Comparison of ENCODE assay signal across 8 cellular contexts in the genomic region with DNA sequence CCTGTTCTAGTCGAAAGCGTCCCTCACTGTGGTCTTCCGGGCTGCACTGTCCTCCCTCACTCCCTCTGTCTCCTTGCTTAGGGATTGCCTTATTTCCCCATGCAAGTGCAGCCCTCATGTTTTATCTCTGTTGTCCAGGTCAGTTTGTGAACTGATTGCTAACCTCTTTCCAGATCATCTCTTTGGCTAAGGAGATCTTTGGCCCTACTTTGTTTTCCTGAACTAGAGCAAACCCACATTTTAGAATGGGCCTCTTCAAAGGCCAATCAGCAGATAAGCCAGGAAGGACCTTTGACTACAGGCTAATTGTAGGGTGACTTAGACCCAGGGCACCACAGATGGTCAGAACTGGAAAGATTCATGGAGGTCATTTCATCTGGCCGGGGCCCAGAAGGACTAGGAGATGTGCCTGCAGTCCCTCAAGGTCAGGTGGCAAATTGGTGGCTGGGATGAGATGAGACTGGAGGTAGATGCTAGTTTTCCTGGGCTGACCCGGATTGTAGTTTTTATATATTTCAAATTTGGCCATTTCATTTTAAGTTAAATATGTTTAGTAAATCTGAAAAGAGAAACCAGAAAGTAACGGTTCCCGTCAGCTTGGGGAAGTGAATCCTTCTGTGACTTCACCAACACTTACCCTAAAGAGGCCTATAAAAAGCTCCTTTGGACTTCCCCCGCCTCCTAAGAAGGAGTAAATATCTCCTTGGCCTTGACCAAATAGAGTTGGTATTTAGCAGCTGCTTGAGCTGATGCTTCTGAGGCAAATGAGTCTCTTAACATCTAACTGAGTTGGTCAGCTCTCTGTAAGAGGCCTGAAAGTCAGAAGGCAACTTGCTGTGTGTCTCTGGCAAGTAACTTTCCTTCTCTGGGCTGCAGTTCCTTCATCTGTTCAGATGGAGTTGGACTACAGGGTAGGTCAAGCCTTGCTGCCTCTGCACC. TPM values are rescaled to one million over a fixed set of nuclear protein-coding genes. Genes with fewer than 3 reads are reported as not detected.
A peak's percentile ranks its signal among the peaks of the same experiment; 100 is the strongest.
DNase-seq lines count a peak whose midpoint lies in the region; ATAC-seq, FAIRE-seq and TF ChIP-seq lines count a peak whose summit lies in the region.

No MANE protein-coding gene starts in this region.

- H3K27ac ChIP-seq in BLaER1 treated with 17β-estradiol and CSF1 and Interleukin-3, amounts not matched to agents 10 nM and 100 nM: peak overlapping the region; percentile 51 to 98 (median 89)
- H3K27ac ChIP-seq in skin epidermis: peak overlapping the region in 20 of 21 experiments; percentile 31 to 82 (median 72)
- no peak overlapping the region for H3K27ac ChIP-seq in smooth muscle cell (ENCODE audit: low read depth)

- WGBS in smooth muscle cell (ENCODE audit: low lambda C conversion rate): 92% methylated on average over 8 of the region's 8 CpGs

- H3K4me3 ChIP-seq in BLaER1 treated with 17β-estradiol and CSF1 and Interleukin-3, amounts not matched to agents 10 nM and 100 nM: peak overlapping the region in 5 of 10 experiments; percentile 15 to 52 (median 39); a peak in 5 of 20 replicates
- H3K4me3 ChIP-seq in skin epidermis: no peak overlapping the region
- no peak overlapping the region for H3K4me3 ChIP-seq in smooth muscle cell

- H3K27ac Mint-ChIP-seq in activated naive CD4-positive, alpha-beta T cell treated with anti-CD3 and anti-CD28 coated beads, Interleukin-2, amount 50 U/mL, for 72 hours: peak overlapping the region; percentile 69 to 95

- peaks cover 0 to 6% (median 0%) of the 10 kb centered on the region in 11 experiments; a peak in 2 of 22 replicates for H3K36me3 ChIP-seq in BLaER1 treated with 17β-estradiol and CSF1 and Interleukin-3, amounts not matched to agents 10 nM and 100 nM
- H3K36me3 ChIP-seq in smooth muscle cell (ENCODE audit: low read depth): no peaks in the 10 kb centered on the region

- ATAC-seq in HG03175 (IDR thresholded peaks at IDR 0.05; ENCODE audit: unreplicated experiment): peak; percentile 67
- peak; percentile 84 to 89 for ATAC-seq in activated naive CD4-positive, alpha-beta T cell treated with anti-CD3 and anti-CD28 coated beads, Interleukin-2, amount 50 U/mL, for 72 hours

- peaks cover 42 to 100% (median 67%) of the 10 kb centered on the region in 10 experiments for H3K4me1 ChIP-seq in BLaER1 treated with 17β-estradiol and CSF1 and Interleukin-3, amounts not matched to agents 10 nM and 100 nM
- H3K4me1 ChIP-seq in smooth muscle cell (ENCODE audit: low read depth): no peaks in the 10 kb centered on the region

- peak; percentile 95 for FAIRE-seq in GM19239 (lab: Jason Lieb, UNC)

- no peaks in the 10 kb centered on the region for H4K20me1 ChIP-seq in BLaER1 treated with 17β-estradiol and CSF1 and Interleukin-3, amounts not matched to agents 10 nM and 100 nM
- H4K20me1 ChIP-seq in smooth muscle cell (ENCODE audit: low read depth): no peaks in the 10 kb centered on the region

- peak overlapping the region; percentile 68 to 94 (median 81) for H3K4me2 ChIP-seq in BLaER1 treated with 17β-estradiol and CSF1 and Interleukin-3, amounts not matched to agents 10 nM and 100 nM
- no peak overlapping the region for H3K4me2 ChIP-seq in smooth muscle cell

- no peaks in the 10 kb centered on the region for H3F3A ChIP-seq in smooth muscle cell (ENCODE audit: low read depth)

- H3K79me2 ChIP-seq in smooth muscle cell (ENCODE audit: low read depth): no peaks in the 10 kb centered on the region

- no peaks in the 10 kb centered on the region for H3K27me3 ChIP-seq in BLaER1 treated with 17β-estradiol and CSF1 and Interleukin-3, amounts not matched to agents 10 nM and 100 nM
- H3K27me3 ChIP-seq in smooth muscle cell (ENCODE audit: low read depth): no peaks in the 10 kb centered on the region

- H3K9me3 Mint-ChIP-seq in activated naive CD4-positive, alpha-beta T cell treated with anti-CD3 and anti-CD28 coated beads, Interleukin-2, amount 50 U/mL, for 72 hours: no peaks in the 10 kb centered on the region

- no peak overlapping the region for H2AFZ ChIP-seq in smooth muscle cell (ENCODE audit: low read depth)

- no peak for TF ChIP-seq CTCF in smooth muscle cell (IDR thresholded peaks at IDR 0.05; ENCODE audit: borderline replicate concordance, insufficient read depth, poor library complexity, severe bottlenecking)

- DNase-seq in GM19239 (ENCODE audit: insufficient read length, low spot score): peak; percentile 49
- peak in 1 of 2 donors; percentile 40 for DNase-seq in activated naive CD4-positive, alpha-beta T cell treated with anti-CD3 and anti-CD28 coated beads, Interleukin-2, amount 50 U/mL, for 72 hours (ENCODE audit: low spot score in 2 of 2)
- no peak for DNase-seq in smooth muscle cell (lab: John Stamatoyannopoulos, UW; ENCODE audit: unreplicated experiment)
- DNase-seq in DMS79 (lab: John Stamatoyannopoulos, UW): no peak
- DNase-seq in activated CD8-positive, alpha-beta memory T cell treated with anti-CD3 and anti-CD28 coated beads, Interleukin-2, amount 50 U/mL, for 48 hours: no peak

- H3K9ac ChIP-seq in BLaER1 treated with 17β-estradiol and CSF1 and Interleukin-3, amounts not matched to agents 10 nM and 100 nM: peak overlapping the region; percentile 53 to 91 (median 74)
- H3K9ac ChIP-seq in smooth muscle cell (ENCODE audit: low read depth): no peak overlapping the region

- no peaks in the 10 kb centered on the region for H3K36me3 Mint-ChIP-seq in activated naive CD4-positive, alpha-beta T cell treated with anti-CD3 and anti-CD28 coated beads, Interleukin-2, amount 50 U/mL, for 72 hours

- no peaks in the 10 kb centered on the region for H3K9me3 ChIP-seq in BLaER1 treated with 17β-estradiol and CSF1 and Interleukin-3, amounts not matched to agents 10 nM and 100 nM (replicated peaks in 1 of 11)
- H3K9me3 ChIP-seq in smooth muscle cell (replicated peaks; ENCODE audit: low read depth): no peaks in the 10 kb centered on the region

RNA-seq across cellular contexts. Expression of gene SLC25A19, which starts 6.3 kb away (rescaled TPM):
- total RNA-seq in activated naive CD4-positive, alpha-beta T cell treated with anti-CD3 and anti-CD28 coated beads, Interleukin-2, amount 50 U/mL, for 72 hours: 100 to 1,000 TPM in 1 of 2 donors, 10 to 100 TPM in 1; 74.4 to 110 TPM
- total RNA-seq in smooth muscle cell: 1.9 and 2.4 TPM in 2 replicates
- polyA plus RNA-seq in smooth muscle cell: 3.6 and 6.9 TPM in 2 replicates

RNA-seq across cellular contexts. Expression of gene MIF4GD, which starts 24.5 kb away (rescaled TPM):
- 10 to 100 TPM; 33.4 to 37.8 TPM for total RNA-seq in activated naive CD4-positive, alpha-beta T cell treated with anti-CD3 and anti-CD28 coated beads, Interleukin-2, amount 50 U/mL, for 72 hours
- 5.3 and 6.2 TPM in 2 replicates for total RNA-seq in smooth muscle cell
- 17.0 and 20.8 TPM in 2 replicates for polyA plus RNA-seq in smooth muscle cell

RNA-seq across cellular contexts. Expression of gene MRPS7, which starts 33.8 kb away (rescaled TPM):
- 10 to 100 TPM; 72.3 to 80.5 TPM for total RNA-seq in activated naive CD4-positive, alpha-beta T cell treated with anti-CD3 and anti-CD28 coated beads, Interleukin-2, amount 50 U/mL, for 72 hours
- total RNA-seq in smooth muscle cell: 35.1 and 37.6 TPM in 2 replicates
- 97.2 and 111 TPM in 2 replicates for polyA plus RNA-seq in smooth muscle cell

RNA-seq across cellular contexts. Expression of gene GGA3, which starts 34.1 kb away (rescaled TPM):
- total RNA-seq in activated naive CD4-positive, alpha-beta T cell treated with anti-CD3 and anti-CD28 coated beads, Interleukin-2, amount 50 U/mL, for 72 hours: 10 to 100 TPM; 74.9 to 79.0 TPM
- total RNA-seq in smooth muscle cell: 16.1 and 20.5 TPM in 2 replicates
- polyA plus RNA-seq in smooth muscle cell: 23.7 and 23.9 TPM in 2 replicates

Comparison
In these comparisons a context has a peak if more than half of its experiments do, and no peak if none do; other contexts are left out.
1. RNA of gene SLC25A19, which starts 6.3 kb away (total RNA-seq): 74.4 to 110 TPM in activated naive CD4-positive, alpha-beta T cell treated with anti-CD3 and anti-CD28 coated beads, Interleukin-2, amount 50 U/mL, for 72 hours; 1.9 to 2.4 TPM in smooth muscle cell; every median in the first group is over 10 times any median in the second.